In the genomic region with DNA sequence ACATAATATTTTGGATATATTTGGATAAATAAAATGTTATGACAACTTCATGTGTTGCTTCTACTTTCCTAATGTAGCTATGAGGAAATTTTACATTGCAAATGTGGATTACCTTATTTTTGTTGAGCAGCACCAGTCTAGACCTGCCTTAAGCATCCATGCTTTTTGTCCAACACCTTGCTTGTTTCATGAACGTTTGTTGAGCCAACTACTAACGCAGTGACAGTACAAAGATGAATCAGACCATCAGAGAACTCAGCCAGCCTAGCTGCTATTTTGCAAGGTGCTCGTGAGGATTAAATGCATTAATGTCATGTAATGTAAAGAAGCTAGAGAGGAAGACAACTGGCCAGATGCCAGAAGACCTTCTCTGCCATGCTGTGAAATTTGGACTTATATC, we compare ENCODE assay signal across 22 cellular contexts. TPM values are rescaled to one million over a fixed set of nuclear protein-coding genes. Genes with fewer than 3 reads are reported as not detected.
DNase-seq lines count a peak whose midpoint lies in the region; ATAC-seq, FAIRE-seq and TF ChIP-seq lines count a peak whose summit lies in the region.
"Had no signal": no experiment of that assay in that cellular context is flagged by ENCODE, and none has a peak within 500 bp of the region (broad histone marks: within the 10 kb centered on the region; RNA-seq: fewer than 3 reads in every experiment).

No MANE protein-coding gene starts in this region.

- H3K27me3 ChIP-seq in K562 (ENCODE audit: control insufficient read depth in 2 of 2, insufficient read depth in 2 of 2, low read length in 2 of 2), result peaks cover 0 to 3% of the 10 kb centered on the region in 2 experiments; a peak in 1 of 5 replicates
- H3K27me3 ChIP-seq: colonic mucosa, esophagus muscularis mucosa, ovary had no signal

- TF ChIP-seq RAD21 in K562 (CRISPR knock-in tag; conservative IDR thresholded peaks at IDR 0.05 in 1 of 2, IDR thresholded peaks at IDR 0.05 in 1 of 2), result no peak

- POLR2A ChIA-PET in K562 (lab: Yijun Ruan, JAX), result no interaction called here

- no TSS peak for BruUV-seq in K562 (replicated peaks; lab: Mats Ljungman, UMichigan)

- no peak for TF ChIP-seq POLR2A in K562 (conservative IDR thresholded peaks at IDR 0.05)

- no peak overlapping the region for H2AFZ ChIP-seq in K562 (ENCODE audit: low read depth, low read length)

- no peak for FAIRE-seq in K562 (lab: Jason Lieb, UNC)
- FAIRE-seq: H1, islet of Langerhans had no signal

- peaks cover 18% of the 10 kb centered on the region for H3K36me3 Mint-ChIP-seq in activated CD8-positive, alpha-beta memory T cell treated with anti-CD3 and anti-CD28 coated beads, Interleukin-2, amount 10 ng/mL, durations not matched to agents 7 days and 5 days
- peaks cover 32% of the 10 kb centered on the region for H3K36me3 Mint-ChIP-seq in stimulated activated effector memory CD8-positive, alpha-beta T cell treated with anti-CD3 and anti-CD28 coated beads, Interleukin-12 subunit alpha, Interleukin-12 subunit beta, amount 100 ng/mL, for 72 hours
- H3K36me3 Mint-ChIP-seq: mesothelial cell of epicardium had no signal

- DNase-seq in activated CD8-positive, alpha-beta memory T cell treated with anti-CD3 and anti-CD28 coated beads, Interleukin-2, amount 10 ng/mL, durations not matched to agents 7 days and 5 days, result peak; percentile 18
- no peak for DNase-seq in activated CD8-positive, alpha-beta memory T cell treated with anti-CD3 and anti-CD28 coated beads, Interleukin-2, amount 50 U/mL, for 48 hours
- DNase-seq in NCI-H146 treated with DMSO at 0.1 percent for 48 hours (lab: John Stamatoyannopoulos, UW; ENCODE audit: unreplicated experiment) (peak; percentile 61), K562 (ENCODE audit: extremely low read depth in 1 of 4, low spot score in 3 of 4) (no peak), SW480 (ENCODE audit: low spot score) (no peak), NCI-H1417 treated with DMSO at 0.1 percent for 48 hours (lab: John Stamatoyannopoulos, UW) (no peak), medulla oblongata (ENCODE audit: extremely low spot score) (no peak)
- DNase-seq in stimulated activated effector memory CD8-positive, alpha-beta T cell treated with anti-CD3 and anti-CD28 coated beads, Interleukin-12 subunit alpha, Interleukin-12 subunit beta, amount 100 ng/mL, for 72 hours (ENCODE audit: low spot score in 2 of 2), result no peak
- DNase-seq: activated T-cell treated with anti-CD3 and anti-CD28 coated beads, Interleukin-2, amount 50 U/mL, for 48 hours; amniotic stem cell; colonic mucosa; head of caudate nucleus; NCI-H1092; stimulated activated CD4-positive, alpha-beta T cell treated with anti-CD3 and anti-CD28 coated beads, Interleukin-4, amount 100 ng/mL, for 1 hour; trophoblast cell had no signal

- TF ChIP-seq CTCF in K562 (IDR thresholded peaks at IDR 0.05 in 2 of 3, conservative IDR thresholded peaks at IDR 0.05 in 1 of 3; ENCODE audit: insufficient read depth in 2 of 3, low read depth in 1 of 3, low read length in 3 of 3), result no peak

- H3K9me1 ChIP-seq in K562 (ENCODE audit: control insufficient read depth, insufficient read depth, low read length), result no peaks in the 10 kb centered on the region

- H3K9me3 Mint-ChIP-seq in activated CD8-positive, alpha-beta memory T cell treated with anti-CD3 and anti-CD28 coated beads, Interleukin-2, amount 10 ng/mL, durations not matched to agents 7 days and 5 days (ENCODE audit: low read depth), result no peaks in the 10 kb centered on the region
- H3K9me3 Mint-ChIP-seq in stimulated activated effector memory CD8-positive, alpha-beta T cell treated with anti-CD3 and anti-CD28 coated beads, Interleukin-12 subunit alpha, Interleukin-12 subunit beta, amount 100 ng/mL, for 72 hours, result no peaks in the 10 kb centered on the region
- H3K9me3 Mint-ChIP-seq: WTC11 had no signal

- H3K4me2 ChIP-seq in K562 (ENCODE audit: insufficient read depth, low read length), result no peak overlapping the region

- H3K36me3 ChIP-seq in K562 (ENCODE audit: control insufficient read depth, insufficient read depth, low read length), result no peaks in the 10 kb centered on the region
- H3K36me3 ChIP-seq: colonic mucosa, ovary had no signal

- no peak overlapping the region for H3K4me3 ChIP-seq in K562

- WGBS in K562 (ENCODE audit: insufficient coverage, low coverage, missing lambda C conversion rate), result 4% methylated on average over 3 of the region's 3 CpGs

- TF ChIP-seq EP300 in K562 (IDR thresholded peaks at IDR 0.05; ENCODE audit: low read length), result no peak

- peaks cover 7% of the 10 kb centered on the region for H3K27me3 Mint-ChIP-seq in activated CD8-positive, alpha-beta memory T cell treated with anti-CD3 and anti-CD28 coated beads, Interleukin-2, amount 10 ng/mL, durations not matched to agents 7 days and 5 days

- H3K9me3 ChIP-seq in K562 (replicated peaks; ENCODE audit: control insufficient read depth, insufficient read depth, low read depth, low read length), result no peaks in the 10 kb centered on the region
- H3K9me3 ChIP-seq: colonic mucosa, esophagus muscularis mucosa, ovary had no signal

- H3K4me1 Mint-ChIP-seq in activated CD8-positive, alpha-beta memory T cell treated with anti-CD3 and anti-CD28 coated beads, Interleukin-2, amount 10 ng/mL, durations not matched to agents 7 days and 5 days, result peaks cover 41% of the 10 kb centered on the region
- H3K4me1 Mint-ChIP-seq in stimulated activated effector memory CD8-positive, alpha-beta T cell treated with anti-CD3 and anti-CD28 coated beads, Interleukin-12 subunit alpha, Interleukin-12 subunit beta, amount 100 ng/mL, for 72 hours, result peaks cover 49% of the 10 kb centered on the region
- H3K4me1 Mint-ChIP-seq: mesothelial cell of epicardium had no signal

- no peak overlapping the region for H3K9ac ChIP-seq in K562 (ENCODE audit: insufficient read depth in 1 of 2, low read depth in 2 of 2, low read length in 2 of 2)

- H3K27ac ChIP-seq in K562 (ENCODE audit: extremely low read depth, low read depth, low read length), result no peak overlapping the region

- no peak overlapping the region for H3K27ac Mint-ChIP-seq in activated CD8-positive, alpha-beta memory T cell treated with anti-CD3 and anti-CD28 coated beads, Interleukin-2, amount 10 ng/mL, durations not matched to agents 7 days and 5 days
- H3K27ac Mint-ChIP-seq in stimulated activated effector memory CD8-positive, alpha-beta T cell treated with anti-CD3 and anti-CD28 coated beads, Interleukin-12 subunit alpha, Interleukin-12 subunit beta, amount 100 ng/mL, for 72 hours, result no peak overlapping the region
- H3K27ac Mint-ChIP-seq: mesothelial cell of epicardium, WTC11 had no signal

- H4K20me1 ChIP-seq in K562 (replicated peaks; ENCODE audit: control insufficient read depth, insufficient read depth, low read length), result no peaks in the 10 kb centered on the region

- H3K4me1 ChIP-seq in K562 (replicated peaks in 1 of 2; ENCODE audit: control insufficient read depth in 2 of 2, insufficient read depth in 2 of 2, low read length in 2 of 2), result peaks cover 12 to 16% of the 10 kb centered on the region in 2 experiments; a peak in 4 of 5 replicates
- H3K4me1 ChIP-seq: colonic mucosa had no signal

- H3K79me2 ChIP-seq in K562 (ENCODE audit: control insufficient read depth, insufficient read depth, low read length), result no peaks in the 10 kb centered on the region

- CTCF ChIA-PET in activated CD8-positive, alpha-beta memory T cell treated with anti-CD3 and anti-CD28 coated beads, Interleukin-2, amount 10 ng/mL, durations not matched to agents 7 days and 5 days (lab: Charles Lee), result interaction anchor here (0.8 to 1.2 kb wide), 7 partner anchors 10 to 150 kb away, joined by 3 read pairs; no protein-coding TSS in a partner anchor
- CTCF ChIA-PET in K562 (lab: Yijun Ruan, JAX; ENCODE audit: low intra/inter-chr PET ratio), result no interaction called here

- in situ Hi-C loops in K562 (cut with MboI), result no loop called here

- no peak for ATAC-seq in activated CD8-positive, alpha-beta memory T cell treated with anti-CD3 and anti-CD28 coated beads, Interleukin-2, amount 10 ng/mL, durations not matched to agents 7 days and 5 days
- ATAC-seq in K562, result no peak
- ATAC-seq in stimulated activated effector memory CD8-positive, alpha-beta T cell treated with anti-CD3 and anti-CD28 coated beads, Interleukin-12 subunit alpha, Interleukin-12 subunit beta, amount 100 ng/mL, for 72 hours, result no peak

- intact Hi-C loops in K562 (cut with micrococcal nuclease), result no loop called here

- H3K4me3 Mint-ChIP-seq in activated CD8-positive, alpha-beta memory T cell treated with anti-CD3 and anti-CD28 coated beads, Interleukin-2, amount 10 ng/mL, durations not matched to agents 7 days and 5 days, result peak overlapping the region; percentile 20
- H3K4me3 Mint-ChIP-seq in stimulated activated effector memory CD8-positive, alpha-beta T cell treated with anti-CD3 and anti-CD28 coated beads, Interleukin-12 subunit alpha, Interleukin-12 subunit beta, amount 100 ng/mL, for 72 hours, result peak overlapping the region; percentile 75
- H3K4me3 Mint-ChIP-seq: mesothelial cell of epicardium had no signal

RNA-seq across cellular contexts. Expression of a gene that starts 1.1 kb away (rescaled TPM):
- 10 to 100 TPM; 15.7 to 17.9 TPM for total RNA-seq in activated CD8-positive, alpha-beta memory T cell treated with anti-CD3 and anti-CD28 coated beads, Interleukin-2, amount 10 ng/mL, durations not matched to agents 7 days and 5 days
- not detected in 2 replicates for total RNA-seq in K562 (2011; cell fraction: chromatin; rRNA removed; ENCODE audit: low replicate concordance)
- total RNA-seq in K562 (2011; cell fraction: nucleolus; rRNA removed), result not detected in 2 replicates
- not detected in 2 replicates for total RNA-seq in K562 (2011; cell fraction: nucleoplasm; rRNA removed)
- total RNA-seq in K562 (2014; rRNA removed), result not detected in 2 replicates
- total RNA-seq in K562 (2014; rRNA removed; fragmentation: Illumina TruSeq; extraction: Trizol), result not detected in 2 replicates
- not detected in 2 replicates for total RNA-seq in K562 (2015; rRNA removed; fragmentation: Illumina TruSeq; extraction: Trizol)
- not detected in 2 replicates for total RNA-seq in K562 (2021)
- not detected in 2 replicates for polyA plus RNA-seq in K562 (2011; rRNA removed)
- not detected in 2 replicates for polyA plus RNA-seq in K562 (2011; cell fraction: cytosol; rRNA removed)
- not detected in 2 replicates for polyA plus RNA-seq in K562 (2011; cell fraction: nucleus; rRNA removed)
- polyA plus RNA-seq in K562 (2012), result not detected in 2 replicates
- polyA plus RNA-seq in K562 (2014; fragmentation: Illumina TruSeq; extraction: Trizol), result not detected in 2 replicates
- not detected for polyA plus RNA-seq in K562 (2014; fragmentation: Nextera tagmentation; extraction: Ambion mirVana)
- not detected in 2 replicates for polyA plus RNA-seq in K562 (2014; rRNA removed)
- polyA minus RNA-seq in K562 (2011; rRNA and poly(A)+ RNA removed), result not detected in 2 replicates
- not detected in 2 replicates for polyA minus RNA-seq in K562 (2011; cell fraction: cytosol; rRNA and poly(A)+ RNA removed)
- polyA minus RNA-seq in K562 (2011; cell fraction: nucleus; rRNA and poly(A)+ RNA removed), result not detected in 2 replicates
- total RNA-seq: OCI-LY7 had no signal

RNA-seq across cellular contexts. Expression of a gene that starts 55.7 kb away (rescaled TPM):
- 1 to 10 TPM in 1 of 2 experiments, under 1 TPM in 1; 0.61 to 1.1 TPM for total RNA-seq in activated CD8-positive, alpha-beta memory T cell treated with anti-CD3 and anti-CD28 coated beads, Interleukin-2, amount 10 ng/mL, durations not matched to agents 7 days and 5 days
- total RNA-seq in K562 (2011; cell fraction: chromatin; rRNA removed; ENCODE audit: low replicate concordance), result 1.3 and 1.6 TPM in 2 replicates
- 0.53 and 0.67 TPM in 2 replicates for total RNA-seq in K562 (2011; cell fraction: nucleolus; rRNA removed)
- total RNA-seq in K562 (2011; cell fraction: nucleoplasm; rRNA removed), result 0.88 and 1.8 TPM in 2 replicates
- 0.04 and 0.09 TPM in 2 replicates for total RNA-seq in K562 (2014; rRNA removed)
- 0.07 and 0.10 TPM in 2 replicates for total RNA-seq in K562 (2014; rRNA removed; fragmentation: Illumina TruSeq; extraction: Trizol)
- total RNA-seq in K562 (2015; rRNA removed; fragmentation: Illumina TruSeq; extraction: Trizol), result 0.04 TPM in 2 replicates
- 0.25 and 0.29 TPM in 2 replicates for total RNA-seq in K562 (2021)
- polyA plus RNA-seq in K562 (2011; rRNA removed), result 0.17 and 0.24 TPM in 2 replicates
- polyA plus RNA-seq in K562 (2011; cell fraction: cytosol; rRNA removed), result 0.27 and 0.29 TPM in 2 replicates
- polyA plus RNA-seq in K562 (2011; cell fraction: nucleus; rRNA removed), result 0.48 and 0.78 TPM in 2 replicates
- 0.17 and 0.24 TPM in 2 replicates for polyA plus RNA-seq in K562 (2012)
- 0.16 and 0.24 TPM in 2 replicates for polyA plus RNA-seq in K562 (2014; fragmentation: Illumina TruSeq; extraction: Trizol)
- under 1 TPM; 0.01 TPM for polyA plus RNA-seq in K562 (2014; fragmentation: Nextera tagmentation; extraction: Ambion mirVana)
- 0.04 and 0.05 TPM in 2 replicates for polyA plus RNA-seq in K562 (2014; rRNA removed)
- polyA minus RNA-seq in K562 (2011; rRNA and poly(A)+ RNA removed), result 0.39 and 0.48 TPM in 2 replicates
- 0.10 and 0.55 TPM in 2 replicates for polyA minus RNA-seq in K562 (2011; cell fraction: cytosol; rRNA and poly(A)+ RNA removed)
- 0.67 TPM in 2 replicates for polyA minus RNA-seq in K562 (2011; cell fraction: nucleus; rRNA and poly(A)+ RNA removed)

Comparison
In these comparisons a context has a peak if more than half of its experiments do, and no peak if none do; other contexts are left out.
1. DNase-seq: peak in activated CD8-positive, alpha-beta memory T cell treated with anti-CD3 and anti-CD28 coated beads, Interleukin-2, amount 10 ng/mL, durations not matched to agents 7 days and 5 days (single experiment) and NCI-H146 treated with DMSO at 0.1 percent for 48 hours (single experiment); none in activated CD8-positive, alpha-beta memory T cell treated with anti-CD3 and anti-CD28 coated beads, Interleukin-2, amount 50 U/mL, for 48 hours (single experiment), K562 (0 of 4), stimulated activated effector memory CD8-positive, alpha-beta T cell treated with anti-CD3 and anti-CD28 coated beads, Interleukin-12 subunit alpha, Interleukin-12 subunit beta, amount 100 ng/mL, for 72 hours (0 of 2), SW480 (single experiment), NCI-H1417 treated with DMSO at 0.1 percent for 48 hours (single experiment) and medulla oblongata (single experiment).
2. RNA of a gene that starts 1.1 kb away (total RNA-seq): 15.7 to 17.9 TPM in activated CD8-positive, alpha-beta memory T cell treated with anti-CD3 and anti-CD28 coated beads, Interleukin-2, amount 10 ng/mL, durations not matched to agents 7 days and 5 days; not detected in K562; every median in the first group is over 10 times any median in the second.